ENCODE assay signal across 31 cellular contexts in genomic region chrX:98289726-98290125, GRCh38.
"Had no signal": no experiment of that assay in that cellular context is flagged by ENCODE, and none has a peak within 500 bp of the region (broad histone marks: within the 10 kb centered on the region; RNA-seq: fewer than 3 reads in every experiment).

No MANE protein-coding gene starts in this region.

- H3K36me3 Mint-ChIP-seq: memory B cell; mesothelial cell of epicardium; natural killer cell treated with Interleukin-12 subunit alpha and Interleukin-12 subunit beta and Interleukin-15 and Interleukin-18, amount 100 ng/mL, for 72 hours; stimulated activated effector memory CD8-positive, alpha-beta T cell treated with anti-CD3 and anti-CD28 coated beads, Interleukin-12 subunit alpha, Interleukin-12 subunit beta, amount 100 ng/mL, for 72 hours; type B pancreatic cell had no signal

- H3K9me3 Mint-ChIP-seq: type B pancreatic cell had no signal

- H3K4me3 Mint-ChIP-seq: memory B cell; mesothelial cell of epicardium; naive B cell; natural killer cell treated with Interleukin-12 subunit alpha and Interleukin-12 subunit beta and Interleukin-15 and Interleukin-18, amount 100 ng/mL, for 72 hours; neural crest cell; stimulated activated effector memory CD8-positive, alpha-beta T cell treated with anti-CD3 and anti-CD28 coated beads, Interleukin-12 subunit alpha, Interleukin-12 subunit beta, amount 100 ng/mL, for 72 hours; type B pancreatic cell had no signal

- H3K4me1 Mint-ChIP-seq: memory B cell; naive B cell; neural crest cell; stimulated activated effector memory CD8-positive, alpha-beta T cell treated with anti-CD3 and anti-CD28 coated beads, Interleukin-12 subunit alpha, Interleukin-12 subunit beta, amount 100 ng/mL, for 72 hours had no signal

- H3K27me3 Mint-ChIP-seq: memory B cell; naive B cell; natural killer cell treated with Interleukin-12 subunit alpha and Interleukin-12 subunit beta and Interleukin-15 and Interleukin-18, amount 100 ng/mL, for 72 hours; progenitor cell of endocrine pancreas; type B pancreatic cell had no signal

- H3K9ac ChIP-seq: parathyroid adenoma had no signal

- DNase-seq: dermis blood vessel endothelial cell; effector memory CD4-positive, alpha-beta T cell; erythroblast; esophagus squamous epithelium; foreskin melanocyte; glutamatergic neuron; heart right ventricle; hippocampal formation; kidney; mucosa of descending colon; naive B cell; stimulated activated CD4-positive, alpha-beta T cell treated with anti-CD3 and anti-CD28 coated beads, Interleukin-12 subunit alpha, Interleukin-12 subunit beta, amount 100 ng/mL, for 4 hours; stimulated activated CD4-positive, alpha-beta T cell treated with anti-CD3 and anti-CD28 coated beads, Interleukin-2, amount 100 ng/mL, for 24 hours; stimulated activated CD4-positive, alpha-beta T cell treated with anti-CD3 and anti-CD28 coated beads, Interleukin-4, amount 100 ng/mL, for 24 hours; stimulated activated naive CD4-positive, alpha-beta T cell treated with Interleukin-2 at 50 U/mL for 16 hours; substantia nigra; testis; tibial artery had no signal

- H3K27ac Mint-ChIP-seq: memory B cell; mesothelial cell of epicardium; naive B cell; natural killer cell treated with Interleukin-12 subunit alpha and Interleukin-12 subunit beta and Interleukin-15 and Interleukin-18, amount 100 ng/mL, for 72 hours; stimulated activated effector memory CD8-positive, alpha-beta T cell treated with anti-CD3 and anti-CD28 coated beads, Interleukin-12 subunit alpha, Interleukin-12 subunit beta, amount 100 ng/mL, for 72 hours; type B pancreatic cell had no signal

- H3K79me2 ChIP-seq: parathyroid adenoma had no signal

- H3K9me3 ChIP-seq: esophagus squamous epithelium, heart right ventricle, mucosa of descending colon, testis, tibial artery had no signal

- H3K4me2 ChIP-seq: smooth muscle cell had no signal

- H2AFZ ChIP-seq: parathyroid adenoma had no signal

- H3K36me3 ChIP-seq: esophagus squamous epithelium, heart right ventricle, tibial artery had no signal

- H3K27ac ChIP-seq: coronary artery, esophagus squamous epithelium, heart right ventricle, parathyroid adenoma, testis, tibial artery had no signal

- ATAC-seq: heart right ventricle; left lobe of liver; mucosa of descending colon; natural killer cell treated with Interleukin-12 subunit alpha and Interleukin-12 subunit beta and Interleukin-15 and Interleukin-18, amount 100 ng/mL, for 72 hours; sciatic nerve; stimulated activated effector memory CD8-positive, alpha-beta T cell treated with anti-CD3 and anti-CD28 coated beads, Interleukin-12 subunit alpha, Interleukin-12 subunit beta, amount 100 ng/mL, for 72 hours had no signal

- H3K4me1 ChIP-seq: esophagus squamous epithelium, heart right ventricle, parathyroid adenoma, testis had no signal

- H3K27me3 ChIP-seq: esophagus squamous epithelium, heart right ventricle, testis, tibial artery had no signal

- H3K4me3 ChIP-seq: coronary artery, esophagus squamous epithelium, heart right ventricle, lung, mucosa of descending colon, smooth muscle cell, testis, tibial artery had no signal
